8 cellular contexts compared by ENCODE assay signal in genomic region chr16:30368792-30369090, GRCh38. TPM values are rescaled to one million over a fixed set of nuclear protein-coding genes. Genes with fewer than 3 reads are reported as not detected.
DNase-seq lines count a peak whose midpoint lies in the region; ATAC-seq and TF ChIP-seq lines count a peak whose summit lies in the region.

No MANE protein-coding gene starts in this region.

- intact Hi-C loops in body of pancreas (cut with DNase I) (no loop called here), upper lobe of right lung (cut with DNase I) (no loop called here), sciatic nerve (cut with DNase I) (no loop called here)

- H3K27ac Mint-ChIP-seq in activated naive CD4-positive, alpha-beta T cell treated with anti-CD3 and anti-CD28 coated beads, Interleukin-2, amount 10 ng/mL, durations not matched to agents 7 days and 5 days: peak overlapping the region; percentile 76
- H3K27ac Mint-ChIP-seq in memory B cell: peak overlapping the region; percentile 58

- H3K4me3 ChIP-seq in body of pancreas (peak overlapping the region; percentile 20 to 29), upper lobe of right lung (peak overlapping the region; percentile 67)

- peak overlapping the region; percentile 87 for H3K4me3 Mint-ChIP-seq in activated naive CD4-positive, alpha-beta T cell treated with anti-CD3 and anti-CD28 coated beads, Interleukin-2, amount 10 ng/mL, durations not matched to agents 7 days and 5 days
- H3K4me3 Mint-ChIP-seq in memory B cell: peak overlapping the region; percentile 82

- ATAC-seq in body of pancreas: no peak
- ATAC-seq in memory B cell (ENCODE audit: low read depth): no peak
- no peak for ATAC-seq in upper lobe of right lung
- ATAC-seq in sciatic nerve: no peak

- TF ChIP-seq CTCF in body of pancreas (IDR thresholded peaks at IDR 0.05) (no peak), upper lobe of right lung (IDR thresholded peaks at IDR 0.05) (no peak)

- H3K27me3 Mint-ChIP-seq in activated naive CD4-positive, alpha-beta T cell treated with anti-CD3 and anti-CD28 coated beads, Interleukin-2, amount 10 ng/mL, durations not matched to agents 7 days and 5 days: no peaks in the 10 kb centered on the region
- no peaks in the 10 kb centered on the region for H3K27me3 Mint-ChIP-seq in memory B cell

- H3K36me3 ChIP-seq in body of pancreas (replicated peaks in 1 of 2; ENCODE audit: insufficient read depth in 1 of 2, low read depth in 2 of 2) (no peaks in the 10 kb centered on the region), upper lobe of right lung (peaks cover 20% of the 10 kb centered on the region)

- no peak for DNase-seq in activated naive CD4-positive, alpha-beta T cell treated with anti-CD3 and anti-CD28 coated beads, Interleukin-2, amount 10 ng/mL, durations not matched to agents 7 days and 5 days
- DNase-seq in activated naive CD4-positive, alpha-beta T cell treated with anti-CD3 and anti-CD28 coated beads, Interleukin-2, amount 50 U/mL, for 16 hours: no peak
- no peak for DNase-seq in body of pancreas
- DNase-seq in memory B cell (ENCODE audit: low spot score in 2 of 2): no peak
- no peak for DNase-seq in upper lobe of right lung
- DNase-seq in sciatic nerve (ENCODE audit: low spot score): no peak
- DNase-seq in NCI-H1436 treated with DMSO at 0.1 percent for 48 hours (lab: John Stamatoyannopoulos, UW): no peak
- no peak for DNase-seq in GM03348 (ENCODE audit: low spot score)

- no peak for TF ChIP-seq POLR2A in body of pancreas (IDR thresholded peaks at IDR 0.05)

- H3K36me3 Mint-ChIP-seq in activated naive CD4-positive, alpha-beta T cell treated with anti-CD3 and anti-CD28 coated beads, Interleukin-2, amount 10 ng/mL, durations not matched to agents 7 days and 5 days: peaks cover 33% of the 10 kb centered on the region
- H3K36me3 Mint-ChIP-seq in memory B cell: peaks cover 7% of the 10 kb centered on the region

- 8 to 12% methylated on average over 3 to 4 of the region's 4 CpGs for WGBS in body of pancreas, 2 donors

- H3K4me1 ChIP-seq in body of pancreas (peaks cover 55% of the 10 kb centered on the region), upper lobe of right lung (peaks cover 29% of the 10 kb centered on the region)

- H3K27me3 ChIP-seq in body of pancreas (no peaks in the 10 kb centered on the region), upper lobe of right lung (no peaks in the 10 kb centered on the region)

- CTCF ChIA-PET in activated naive CD4-positive, alpha-beta T cell treated with anti-CD3 and anti-CD28 coated beads, Interleukin-2, amount 10 ng/mL, durations not matched to agents 7 days and 5 days (lab: Charles Lee): interaction anchor here (0.6 to 1.8 kb wide), 4 partner anchors 12 to 261 kb away, joined by 3 to 8 read pairs (median 3); partner anchors contain the start of gene DCTPP1

- H3K9me3 ChIP-seq in body of pancreas: no peaks in the 10 kb centered on the region
- H3K9me3 ChIP-seq in upper lobe of right lung: no peaks in the 10 kb centered on the region

- peaks cover 54% of the 10 kb centered on the region for H3K4me1 Mint-ChIP-seq in activated naive CD4-positive, alpha-beta T cell treated with anti-CD3 and anti-CD28 coated beads, Interleukin-2, amount 10 ng/mL, durations not matched to agents 7 days and 5 days
- peaks cover 36% of the 10 kb centered on the region for H3K4me1 Mint-ChIP-seq in memory B cell

- H3K27ac ChIP-seq in body of pancreas: peak overlapping the region; percentile 15 to 76 (median 70)
- peak overlapping the region; percentile 71 for H3K27ac ChIP-seq in upper lobe of right lung

- H3K9me3 Mint-ChIP-seq in activated naive CD4-positive, alpha-beta T cell treated with anti-CD3 and anti-CD28 coated beads, Interleukin-2, amount 10 ng/mL, durations not matched to agents 7 days and 5 days: no peaks in the 10 kb centered on the region
- no peaks in the 10 kb centered on the region for H3K9me3 Mint-ChIP-seq in memory B cell

RNA-seq across cellular contexts. Expression of gene TBC1D10B, which starts 1.6 kb away (rescaled TPM):
- total RNA-seq in body of pancreas: 10 to 100 TPM; 17.9 to 22.1 TPM
- 36.0 TPM for total RNA-seq in upper lobe of right lung
- 39.6 TPM for total RNA-seq in sciatic nerve

RNA-seq across cellular contexts. Expression of gene MYL11, which starts 5.9 kb away (rescaled TPM):
- total RNA-seq in body of pancreas: not detected
- not detected for total RNA-seq in upper lobe of right lung
- total RNA-seq in sciatic nerve: not detected

RNA-seq across cellular contexts. Expression of gene SEPTIN1, which starts 13.6 kb away (rescaled TPM):
- total RNA-seq in body of pancreas (under 1 TPM; 0.26 to 0.33 TPM), upper lobe of right lung (8.6 TPM), sciatic nerve (7.2 TPM)

RNA-seq across cellular contexts. Expression of gene CD2BP2, which starts 13.6 kb away (rescaled TPM):
- total RNA-seq in body of pancreas (10 to 100 TPM; 19.8 to 20.2 TPM), upper lobe of right lung (51.5 TPM), sciatic nerve (49.8 TPM)

RNA-seq across cellular contexts. Expression of gene ZNF48, which starts 26.5 kb away (rescaled TPM):
- total RNA-seq in body of pancreas (10 to 100 TPM in 1 of 2 donors, 1 to 10 TPM in 1; 9.3 to 12.2 TPM), upper lobe of right lung (6.1 TPM), sciatic nerve (6.7 TPM)
